Comparison of ENCODE assay signal across 16 cellular contexts in genomic region chr12:2375871-2376270, GRCh38.
DNase-seq lines count a peak whose midpoint lies in the region; ATAC-seq and TF ChIP-seq lines count a peak whose summit lies in the region.
"Had no signal": no experiment of that assay in that cellular context is flagged by ENCODE, and none has a peak within 500 bp of the region (broad histone marks: within the 10 kb centered on the region; RNA-seq: fewer than 3 reads in every experiment).

No MANE protein-coding gene starts in this region.

- BruUV-seq in IMR-90 (replicated peaks; lab: Mats Ljungman, UMichigan) = no TSS peak

- no peak overlapping the region for H2AK5ac ChIP-seq in IMR-90 (ENCODE audit: low read depth, low read length)

- intact Hi-C loops in IMR-90 (cut with micrococcal nuclease) (no loop called here), sigmoid colon (cut with DNase I) (loop anchor here (5.0 to 10.0 kb wide), 2 partner anchors 84 to 119 kb away; no protein-coding TSS in a partner anchor)

- ATAC-seq in IMR-90 (ENCODE audit: low read depth) (no peak), GM21825 (IDR thresholded peaks at IDR 0.05; ENCODE audit: unreplicated experiment) (no peak)
- ATAC-seq: A549; CD8-positive, alpha-beta T cell had no signal

- H3K23ac ChIP-seq in IMR-90 (ENCODE audit: low read depth, low read length) = no peak overlapping the region

- H3K27ac Mint-ChIP-seq in endodermal cell = no peak overlapping the region
- H3K27ac Mint-ChIP-seq: CD14-positive monocyte; CD8-positive, alpha-beta T cell; GM23338 had no signal

- no peak overlapping the region for H3K4me2 ChIP-seq in IMR-90 (ENCODE audit: low read depth, low read length)
- H3K4me2 ChIP-seq: A549, GM23338 had no signal

- in situ Hi-C loops in IMR-90 (cut with MboI; ENCODE audit: low sequenced_read_pairs) = no loop called here

- H3K4me1 ChIP-seq in HEK293 (ENCODE audit: control insufficient read depth, insufficient read depth, low read length) (no peaks in the 10 kb centered on the region), IMR-90 (ENCODE audit: control insufficient read depth, insufficient read depth, low read length) (peaks cover 3% of the 10 kb centered on the region), endodermal cell (ENCODE audit: control insufficient read depth, insufficient read depth, low read length) (no peaks in the 10 kb centered on the region), sigmoid colon (peaks cover 0 to 89% (median 70%) of the 10 kb centered on the region in 4 donors)
- H3K4me1 ChIP-seq: A549, BE2C had no signal

- H2BK15ac ChIP-seq in IMR-90 (ENCODE audit: low read depth, low read length) = no peak overlapping the region

- no peaks in the 10 kb centered on the region for H4K20me1 ChIP-seq in IMR-90 (ENCODE audit: insufficient read depth, low read length)

- no peak overlapping the region for H4K8ac ChIP-seq in IMR-90 (ENCODE audit: low read depth in 2 of 2, low read length in 2 of 2)

- H3K4me3 Mint-ChIP-seq in endodermal cell = no peak overlapping the region
- H3K4me3 Mint-ChIP-seq: CD14-positive monocyte; CD8-positive, alpha-beta T cell; GM23338; H9 had no signal

- H3K27ac ChIP-seq in HEK293 (ENCODE audit: extremely low read depth, low read depth, low read length) = no peak overlapping the region
- H3K27ac ChIP-seq in IMR-90 (ENCODE audit: insufficient read depth, low read length) = no peak overlapping the region
- H3K27ac ChIP-seq in endodermal cell (ENCODE audit: low read depth, low read length) = no peak overlapping the region
- H3K27ac ChIP-seq in sigmoid colon = peak overlapping the region in 3 of 4 donors; percentile 71 to 90 (median 84)
- H3K27ac ChIP-seq: A549 had no signal

- no peak overlapping the region for H3K9ac ChIP-seq in IMR-90 (ENCODE audit: low read depth, low read length)
- no peak overlapping the region for H3K9ac ChIP-seq in endodermal cell (ENCODE audit: extremely low read depth, low read length, poor library complexity, severe bottlenecking)

- H2BK20ac ChIP-seq in IMR-90 (ENCODE audit: low read depth, low read length) = no peak overlapping the region

- TF ChIP-seq CTCF in HEK293 (tag by site-specific recombination; IDR thresholded peaks at IDR 0.05) (no peak), IMR-90 (conservative IDR thresholded peaks at IDR 0.05; ENCODE audit: low read depth, low read length) (no peak), endodermal cell (conservative IDR thresholded peaks at IDR 0.05) (no peak), sigmoid colon (IDR thresholded peaks at IDR 0.05) (no peak)

- no peaks in the 10 kb centered on the region for H3K9me3 ChIP-seq in HEK293 (ENCODE audit: control insufficient read depth, insufficient read depth, low read depth, low read length)
- no peaks in the 10 kb centered on the region for H3K9me3 ChIP-seq in IMR-90 (ENCODE audit: control insufficient read depth, insufficient read depth, low read length)
- no peaks in the 10 kb centered on the region for H3K9me3 ChIP-seq in endodermal cell (ENCODE audit: control insufficient read depth, low read length)
- no peaks in the 10 kb centered on the region for H3K9me3 ChIP-seq in sigmoid colon
- H3K9me3 ChIP-seq: A549, BE2C had no signal

- H2AK9ac ChIP-seq in IMR-90 (replicated peaks; ENCODE audit: low read depth, low read length, poor library complexity) = no peak overlapping the region

- H3K9me3 Mint-ChIP-seq in endodermal cell = no peaks in the 10 kb centered on the region
- H3K9me3 Mint-ChIP-seq: CD14-positive monocyte; CD8-positive, alpha-beta T cell; GM23338; H9 had no signal

- H3K9me1 ChIP-seq in IMR-90 (ENCODE audit: insufficient read depth, low read length) = peaks cover 8% of the 10 kb centered on the region

- no peak overlapping the region for H4K91ac ChIP-seq in IMR-90 (ENCODE audit: insufficient read depth, low read depth, low read length)

- H3K18ac ChIP-seq in IMR-90 (ENCODE audit: low read depth, low read length) = no peak overlapping the region

- H3K4me1 Mint-ChIP-seq in endodermal cell = peaks cover 15% of the 10 kb centered on the region

- dilution Hi-C loops in IMR-90 (cut with HindIII; ENCODE audit: low sequenced_read_pairs, unreplicated experiment) = no loop called here

- H3K36me3 Mint-ChIP-seq in endodermal cell (ENCODE audit: low read depth) = no peaks in the 10 kb centered on the region
- H3K36me3 Mint-ChIP-seq: CD14-positive monocyte; CD8-positive, alpha-beta T cell had no signal

- H3K36me3 ChIP-seq in HEK293 (ENCODE audit: control insufficient read depth in 2 of 2, insufficient read depth in 1 of 2, low read length in 2 of 2) = no peaks in the 10 kb centered on the region
- H3K36me3 ChIP-seq in IMR-90 (ENCODE audit: control insufficient read depth, insufficient read depth, low read length) = peaks cover 1% of the 10 kb centered on the region; the same call in 1 of the 2 replicates
- no peaks in the 10 kb centered on the region for H3K36me3 ChIP-seq in endodermal cell (ENCODE audit: control insufficient read depth, insufficient read depth, low read length)
- no peaks in the 10 kb centered on the region for H3K36me3 ChIP-seq in sigmoid colon
- H3K36me3 ChIP-seq: BE2C had no signal

- H2AFZ ChIP-seq in IMR-90 (replicated peaks; ENCODE audit: low read length, poor library complexity) = peak overlapping the region; percentile 5
- H2AFZ ChIP-seq: GM23338 had no signal

- H3K27me3 ChIP-seq in IMR-90 (ENCODE audit: control insufficient read depth, insufficient read depth, low read length) (no peaks in the 10 kb centered on the region), endodermal cell (ENCODE audit: control insufficient read depth, insufficient read depth, low read length, poor library complexity, severe bottlenecking) (no peaks in the 10 kb centered on the region), sigmoid colon (no peaks in the 10 kb centered on the region)
- H3K27me3 ChIP-seq: BE2C had no signal

- H3K56ac ChIP-seq in IMR-90 (ENCODE audit: extremely low read depth, insufficient read depth, low read length) = no peak overlapping the region

- H3K4me3 ChIP-seq in HEK293 (ENCODE audit: low read depth, low read length) (no peak overlapping the region), IMR-90 (ENCODE audit: insufficient read depth, low read depth, low read length) (no peak overlapping the region), endodermal cell (ENCODE audit: low read length) (no peak overlapping the region), sigmoid colon (no peak overlapping the region)
- H3K4me3 ChIP-seq: A549, GM23338 had no signal

- H2BK5ac ChIP-seq in IMR-90 (ENCODE audit: low read depth, low read length, poor library complexity, severe bottlenecking) = no peak overlapping the region

- TF ChIP-seq RAD21 in IMR-90 (IDR thresholded peaks at IDR 0.05; ENCODE audit: low read length) = no peak

- CTCF ChIA-PET in HEK293 (lab: Yijun Ruan, JAX) (no interaction called here), IMR-90 (lab: Yijun Ruan, JAX) (interaction anchor here (1.2 kb wide), 1 partner anchor 19 kb away, joined by 4 read pairs; no protein-coding TSS in a partner anchor)

- H3K27me3 Mint-ChIP-seq in endodermal cell (ENCODE audit: insufficient read depth) = peaks cover 13% of the 10 kb centered on the region

- no peak overlapping the region for H3K14ac ChIP-seq in IMR-90 (replicated peaks; ENCODE audit: low read depth, low read length)

- H4K5ac ChIP-seq in IMR-90 (ENCODE audit: low read depth, low read length) = no peak overlapping the region

- WGBS in IMR-90 (ENCODE audit: extremely low coverage in 2 of 2, insufficient read length in 1 of 2), 2 experiments = no CpG with 5 or more reads among the region's 3 CpGs
- WGBS in endodermal cell (ENCODE audit: insufficient coverage in 1 of 2, insufficient read length in 1 of 2), 2 experiments = 92% methylated on average over 2 to 3 of the region's 3 CpGs
- WGBS in sigmoid colon, 2 donors = 91 to 92% methylated on average over 3 of the region's 3 CpGs

- TF ChIP-seq POLR2A in IMR-90 (IDR thresholded peaks at IDR 0.05; ENCODE audit: low read depth, low read length) = no peak
- no peak for TF ChIP-seq POLR2A in sigmoid colon (IDR thresholded peaks at IDR 0.05)

- H2BK120ac ChIP-seq in IMR-90 (ENCODE audit: low read depth, low read length) = no peak overlapping the region

- DNase-seq in IMR-90 (no peak), endodermal cell (peak; percentile 38), sigmoid colon (peak; percentile 54), T-helper 1 cell (no peak)
- DNase-seq: BE2C; CD8-positive, alpha-beta T cell; COR-L47; DMS153; DMS79 treated with DMSO at 0.1 percent for 48 hours; EL; H9 had no signal

- TF ChIP-seq EP300 in sigmoid colon (IDR thresholded peaks at IDR 0.05) = no peak

- H3K4ac ChIP-seq in IMR-90 (ENCODE audit: low read depth, low read length) = no peak overlapping the region

- POLR2A ChIA-PET in HEK293 (lab: Yijun Ruan, JAX) = no interaction called here
- POLR2A ChIA-PET in IMR-90 (lab: Charles Lee; ENCODE audit: unreplicated experiment) = no interaction called here

- no peaks in the 10 kb centered on the region for H3K79me1 ChIP-seq in IMR-90 (ENCODE audit: low read depth in 1 of 2, low read length in 2 of 2)

TF ChIP-seq in HEK293, 187 proteins besides CTCF, POLR2A, EP300 and RAD21:
- TF ChIP-seq ZSCAN16 (tag by site-specific recombination; IDR thresholded peaks at IDR 0.05) (no peak), ZNF785 (tag by site-specific recombination; IDR thresholded peaks at IDR 0.05) (no peak), ZNF133 (tag by site-specific recombination; IDR thresholded peaks at IDR 0.05) (peak; percentile 49; the same call in 1 of the 2 replicates)

TF ChIP-seq in IMR-90, 13 proteins besides CTCF, POLR2A, EP300 and RAD21:
- no peak for TF ChIP-seq SMC3 (IDR thresholded peaks at IDR 0.05; ENCODE audit: low read depth, low read length)
- no peak for TF ChIP-seq RCOR1 (IDR thresholded peaks at IDR 0.05; ENCODE audit: insufficient replicate concordance, low read length)
- TF ChIP-seq CHD1 (IDR thresholded peaks at IDR 0.05; ENCODE audit: low read depth, low read length) = no peak

Comparison
In these comparisons a context has a peak if more than half of its experiments do, and no peak if none do; other contexts are left out.
1. H3K27ac ChIP-seq: peak in sigmoid colon (3 of 4); none in HEK293 (single experiment), IMR-90 (single experiment) and endodermal cell (single experiment).
2. DNase-seq: peak in endodermal cell (single experiment) and sigmoid colon (single experiment); none in IMR-90 (single experiment) and T-helper 1 cell (0 of 5).